In the genomic region with DNA sequence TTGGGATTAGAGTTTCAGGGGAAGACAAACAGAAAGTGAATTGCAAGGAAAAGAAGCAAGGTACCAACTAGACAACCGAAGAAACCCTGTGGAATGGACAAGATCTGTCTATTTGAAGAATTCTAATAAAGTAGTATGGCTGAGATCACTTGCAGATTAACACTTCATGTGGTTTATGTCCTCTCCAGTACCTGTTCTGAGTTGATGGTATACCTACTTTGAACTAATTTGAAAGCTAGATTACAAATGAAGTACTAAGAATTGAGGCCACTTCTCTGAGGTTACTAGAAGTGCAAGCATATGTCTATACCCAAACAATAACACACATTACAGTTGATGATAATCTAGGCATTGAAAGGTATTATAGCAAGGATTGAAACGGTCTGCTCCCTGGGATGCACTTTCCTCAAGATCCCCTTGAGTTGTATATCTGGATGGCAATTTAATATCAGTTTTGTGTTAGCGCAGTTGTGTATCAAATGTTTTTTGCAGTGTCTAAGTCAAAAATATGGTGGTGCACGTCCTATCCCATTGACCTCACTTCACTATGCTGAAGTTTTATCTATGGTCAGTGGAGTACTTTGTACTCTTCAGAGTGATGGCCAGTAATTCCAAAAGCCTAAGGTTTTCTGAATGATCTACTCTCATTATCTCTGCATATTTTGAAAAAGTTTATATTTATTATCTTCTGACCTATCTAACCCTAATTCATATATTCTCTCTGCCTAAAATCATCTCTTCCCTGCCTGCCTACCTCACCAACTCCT, we compare ENCODE assay signal across 20 cellular contexts. TPM values are rescaled to one million over a fixed set of nuclear protein-coding genes. Genes with fewer than 3 reads are reported as not detected.
DNase-seq lines count a peak whose midpoint lies in the region; ATAC-seq, FAIRE-seq and TF ChIP-seq lines count a peak whose summit lies in the region.
"Had no signal": no experiment of that assay in that cellular context is flagged by ENCODE, and none has a peak within 500 bp of the region (broad histone marks: within the 10 kb centered on the region; RNA-seq: fewer than 3 reads in every experiment).

No MANE protein-coding gene starts in this region.

- peak; percentile 65 for FAIRE-seq in GM12892 (lab: Jason Lieb, UNC)
- FAIRE-seq: GM19239 had no signal

- TF ChIP-seq CTCF in right lobe of liver (IDR thresholded peaks at IDR 0.05) (no peak), smooth muscle cell (IDR thresholded peaks at IDR 0.05; ENCODE audit: borderline replicate concordance, insufficient read depth, poor library complexity, severe bottlenecking) (no peak)

- TF ChIP-seq POLR2A in GM12892 (IDR thresholded peaks at IDR 0.05; ENCODE audit: low read depth, low read length) (no peak), right lobe of liver (IDR thresholded peaks at IDR 0.05) (no peak)

- H3K4me1 ChIP-seq in right lobe of liver (peaks cover 0 to 47% (median 7%) of the 10 kb centered on the region in 4 donors), smooth muscle cell (ENCODE audit: low read depth) (no peaks in the 10 kb centered on the region)
- H3K4me1 ChIP-seq: BLaER1 treated with 17β-estradiol and CSF1 and Interleukin-3, amounts not matched to agents 10 nM and 100 nM had no signal

- intact Hi-C loops in left ventricle myocardium superior (cut with micrococcal nuclease): no loop called here
- intact Hi-C loops in left cardiac atrium (cut with DNase I): no loop called here
- intact Hi-C loops in right lobe of liver (cut with DNase I): no loop called here

- H3K36me3 ChIP-seq in right lobe of liver: no peaks in the 10 kb centered on the region
- H3K36me3 ChIP-seq in smooth muscle cell (ENCODE audit: low read depth): no peaks in the 10 kb centered on the region

- peak overlapping the region; percentile 75 to 89 (median 82) for H3K27ac ChIP-seq in right lobe of liver
- no peak overlapping the region for H3K27ac ChIP-seq in smooth muscle cell (ENCODE audit: low read depth)
- H3K27ac ChIP-seq: BLaER1 treated with 17β-estradiol and CSF1 and Interleukin-3, amounts not matched to agents 10 nM and 100 nM; GM23248; HL-60 had no signal

- H3K4me2 ChIP-seq in smooth muscle cell: no peak overlapping the region
- H3K4me2 ChIP-seq: BLaER1 treated with 17β-estradiol and CSF1 and Interleukin-3, amounts not matched to agents 10 nM and 100 nM had no signal

- H3K9ac ChIP-seq in smooth muscle cell (ENCODE audit: low read depth): no peak overlapping the region
- H3K9ac ChIP-seq: BLaER1 treated with 17β-estradiol and CSF1 and Interleukin-3, amounts not matched to agents 10 nM and 100 nM; GM23248 had no signal

- no peaks in the 10 kb centered on the region for H3K27me3 ChIP-seq in right lobe of liver
- H3K27me3 ChIP-seq in smooth muscle cell (ENCODE audit: low read depth): no peaks in the 10 kb centered on the region
- H3K27me3 ChIP-seq: BLaER1 treated with 17β-estradiol and CSF1 and Interleukin-3, amounts not matched to agents 10 nM and 100 nM had no signal

- H3K4me3 ChIP-seq in right lobe of liver (peak overlapping the region in 2 of 3 donors; percentile 34), smooth muscle cell (no peak overlapping the region)
- H3K4me3 ChIP-seq: BLaER1 treated with 17β-estradiol and CSF1 and Interleukin-3, amounts not matched to agents 10 nM and 100 nM; GM23248 had no signal

- H3K9me3 ChIP-seq in right lobe of liver (no peaks in the 10 kb centered on the region), smooth muscle cell (replicated peaks; ENCODE audit: low read depth) (no peaks in the 10 kb centered on the region)

- no peaks in the 10 kb centered on the region for H3F3A ChIP-seq in smooth muscle cell (ENCODE audit: low read depth)

- no peak overlapping the region for H2AFZ ChIP-seq in smooth muscle cell (ENCODE audit: low read depth)
- H2AFZ ChIP-seq: GM23248 had no signal

- peaks cover 22% of the 10 kb centered on the region for H3K79me2 ChIP-seq in smooth muscle cell (ENCODE audit: low read depth)

- DNase-seq in left ventricle myocardium superior (no peak), left cardiac atrium (no peak), GM12892 (ENCODE audit: insufficient read length) (no peak), NCI-H82 treated with DMSO at 0.1 percent for 48 hours (lab: John Stamatoyannopoulos, UW; ENCODE audit: unreplicated experiment) (peak; percentile 91), right lobe of liver (no peak), DMS 273 (lab: John Stamatoyannopoulos, UW; ENCODE audit: unreplicated experiment) (no peak), DMS153 (lab: John Stamatoyannopoulos, UW) (no peak), smooth muscle cell (lab: John Stamatoyannopoulos, UW; ENCODE audit: unreplicated experiment) (no peak)
- DNase-seq: Calu3; CD8-positive, alpha-beta T cell; DMS79; GF-D8; GM23248; HCEC 1CT; HFFc6; IMR-90; KBM-7 had no signal

- WGBS in right lobe of liver (ENCODE audit: insufficient coverage, low coverage, low lambda C conversion rate, missing lambda C conversion rate): 80% methylated on average over 4 of the region's 4 CpGs
- 86% methylated on average over 4 of the region's 4 CpGs for WGBS in smooth muscle cell (ENCODE audit: low lambda C conversion rate)

- H4K20me1 ChIP-seq in smooth muscle cell (ENCODE audit: low read depth): peaks cover 28% of the 10 kb centered on the region

- ATAC-seq in left ventricle myocardium superior (peak; percentile 33), left cardiac atrium (no peak), right lobe of liver (peak; percentile 21 to 55 (median 48))
- ATAC-seq: CD8-positive, alpha-beta T cell had no signal

RNA-seq across cellular contexts. Expression of gene ZNF277, which starts 25.9 kb away (rescaled TPM):
- 17.0 TPM for total RNA-seq in left ventricle myocardium superior
- 10 to 100 TPM; 14.9 to 16.2 TPM for total RNA-seq in left cardiac atrium
- polyA plus RNA-seq in GM12892 (2012; ENCODE audit: missing spikeins): 38.4 TPM
- total RNA-seq in right lobe of liver: 10 to 100 TPM; 11.2 to 20.9 (median 13.1) TPM
- total RNA-seq in smooth muscle cell: 28.0 and 31.7 TPM in 2 replicates
- 8.4 and 8.6 TPM in 2 replicates for polyA plus RNA-seq in smooth muscle cell

RNA-seq across cellular contexts. Expression of gene DOCK4, which starts 26.2 kb away (rescaled TPM):
- 13.9 TPM for total RNA-seq in left ventricle myocardium superior
- total RNA-seq in left cardiac atrium: 10 to 100 TPM; 17.1 to 19.3 TPM
- polyA plus RNA-seq in GM12892 (2012; ENCODE audit: missing spikeins): 2.8 TPM
- total RNA-seq in right lobe of liver: 10 to 100 TPM in 5 of 6 experiments, 1 to 10 TPM in 1; 9.4 to 29.9 (median 22.8) TPM
- total RNA-seq in smooth muscle cell: 20.5 and 32.7 TPM in 2 replicates
- 7.4 and 7.8 TPM in 2 replicates for polyA plus RNA-seq in smooth muscle cell

Comparison
In these comparisons a context has a peak if more than half of its experiments do, and no peak if none do; other contexts are left out.
1. ATAC-seq: peak in left ventricle myocardium superior (single experiment) and right lobe of liver (4 of 4); none in left cardiac atrium (0 of 2).